Comparison of ENCODE assay signal across 9 cellular contexts in the genomic region with DNA sequence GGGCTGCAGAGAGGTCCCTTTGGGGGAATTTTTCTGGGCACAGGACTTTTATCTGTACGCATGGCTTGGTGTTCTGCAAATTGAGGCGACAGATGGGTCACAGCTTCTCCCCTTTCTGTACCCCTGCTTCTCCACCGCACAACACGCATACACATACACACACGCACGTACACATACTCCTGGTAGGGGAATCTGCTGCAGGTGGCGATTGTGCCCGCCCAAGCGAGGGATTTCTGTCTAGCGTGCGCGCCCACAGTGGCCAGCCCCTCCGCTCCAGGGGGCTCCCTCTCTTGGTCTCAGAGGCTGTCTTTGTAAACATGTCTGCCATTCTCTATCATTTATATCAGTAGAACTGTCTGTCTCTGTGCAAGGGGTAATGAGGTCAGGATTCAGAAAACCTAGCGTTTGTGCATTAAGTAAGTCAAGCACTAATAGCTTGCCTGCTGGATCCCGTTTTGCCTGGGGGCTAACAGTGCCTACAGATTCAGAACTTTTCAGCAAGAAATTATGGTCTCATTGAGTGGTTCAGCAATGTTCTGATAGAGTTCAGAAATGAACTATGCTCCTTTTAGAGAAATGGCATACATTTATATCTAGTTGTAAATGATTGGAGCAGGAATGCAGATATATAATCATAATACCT. TPM values are rescaled to one million over a fixed set of nuclear protein-coding genes. Genes with fewer than 3 reads are reported as not detected.
A peak's percentile ranks its signal among the peaks of the same experiment; 100 is the strongest.
DNase-seq lines count a peak whose midpoint lies in the region; ATAC-seq, FAIRE-seq and TF ChIP-seq lines count a peak whose summit lies in the region.
"Had no signal": no experiment of that assay in that cellular context is flagged by ENCODE, and none has a peak within 500 bp of the region (broad histone marks: within the 10 kb centered on the region; RNA-seq: fewer than 3 reads in every experiment).

No MANE protein-coding gene starts in this region.

- H3K9me3 ChIP-seq in astrocyte (ENCODE audit: insufficient read depth, low read depth, low read length) (no peaks in the 10 kb centered on the region), iPS-18a (ENCODE audit: control insufficient read depth, low read depth, low read length) (no peaks in the 10 kb centered on the region), spleen (no peaks in the 10 kb centered on the region), transverse colon (no peaks in the 10 kb centered on the region)
- H3K9me3 ChIP-seq in naive thymus-derived CD4-positive, alpha-beta T cell (ENCODE audit: control insufficient read depth in 2 of 3, low read length in 3 of 3), result no peaks in the 10 kb centered on the region

- intact Hi-C loops in spleen (cut with DNase I; ENCODE audit: low total_unique reads) (no loop called here), transverse colon (cut with DNase I; ENCODE audit: low total_unique reads) (no loop called here)
- intact Hi-C loops in naive thymus-derived CD4-positive, alpha-beta T cell (cut with micrococcal nuclease), result no loop called here

- FAIRE-seq in astrocyte (lab: Jason Lieb, UNC) (no peak), GM12892 (lab: Jason Lieb, UNC) (no peak)

- H3K9ac ChIP-seq in astrocyte (ENCODE audit: low read length) (peak overlapping the region; percentile 10), iPS-18a (ENCODE audit: low read length) (peak overlapping the region; percentile 64)

- CTCF ChIA-PET in naive thymus-derived CD4-positive, alpha-beta T cell (lab: Charles Lee), result no interaction called here

- no peaks in the 10 kb centered on the region for H4K20me1 ChIP-seq in astrocyte (ENCODE audit: insufficient read depth, low read length)

- no peaks in the 10 kb centered on the region for H3K79me2 ChIP-seq in astrocyte (ENCODE audit: insufficient read depth, low read length)

- H3K4me1 Mint-ChIP-seq in astrocyte (ENCODE audit: low read depth, unreplicated experiment), result peaks cover 5% of the 10 kb centered on the region
- H3K4me1 Mint-ChIP-seq in naive thymus-derived CD4-positive, alpha-beta T cell, result peaks cover 0 to 8% (median 3%) of the 10 kb centered on the region in 7 donors

- no peak for TF ChIP-seq CTCF in astrocyte (IDR thresholded peaks at IDR 0.05; ENCODE audit: insufficient read depth, low read depth, low read length)
- no peak for TF ChIP-seq CTCF in spleen (IDR thresholded peaks at IDR 0.05 in 8 of 11, conservative IDR thresholded peaks at IDR 0.05 in 3 of 11)
- no peak for TF ChIP-seq CTCF in transverse colon (IDR thresholded peaks at IDR 0.05)

- in situ Hi-C loops in transverse colon (cut with MboI; ENCODE audit: low pct_ligation_motif_present in 1 of 4, low pct_unique_long_range_greater_than_20kb in 1 of 4, low sequenced_read_pairs in 3 of 4), result no loop called here

- peak overlapping the region; percentile 81 for H3K4me3 Mint-ChIP-seq in astrocyte (ENCODE audit: unreplicated experiment)
- no peak overlapping the region for H3K4me3 Mint-ChIP-seq in naive thymus-derived CD4-positive, alpha-beta T cell
- H3K4me3 Mint-ChIP-seq: activated B cell treated with CpG ODN at 0.5 μM for 24 hours had no signal

- peaks cover 31% of the 10 kb centered on the region for H3K27me3 ChIP-seq in astrocyte (ENCODE audit: insufficient read depth, low read length)
- H3K27me3 ChIP-seq in iPS-18a (ENCODE audit: control insufficient read depth, insufficient read depth, low read length), result no peaks in the 10 kb centered on the region
- H3K27me3 ChIP-seq in spleen (replicated peaks in 1 of 7), result peaks cover 4 to 71% (median 45%) of the 10 kb centered on the region in 7 donors
- no peaks in the 10 kb centered on the region for H3K27me3 ChIP-seq in naive thymus-derived CD4-positive, alpha-beta T cell (ENCODE audit: control insufficient read depth in 2 of 2, insufficient read depth in 2 of 2, low read length in 2 of 2)
- H3K27me3 ChIP-seq in transverse colon, result peaks cover 82% of the 10 kb centered on the region

- H3K27ac ChIP-seq in astrocyte (ENCODE audit: low read depth, low read length) (no peak overlapping the region), iPS-18a (ENCODE audit: low read length) (peak overlapping the region; percentile 43), spleen (no peak overlapping the region), transverse colon (no peak overlapping the region)
- no peak overlapping the region for H3K27ac ChIP-seq in naive thymus-derived CD4-positive, alpha-beta T cell (ENCODE audit: low read depth, low read length)

- H3K27ac Mint-ChIP-seq in astrocyte (ENCODE audit: unreplicated experiment), result no peak overlapping the region
- no peak overlapping the region for H3K27ac Mint-ChIP-seq in naive thymus-derived CD4-positive, alpha-beta T cell
- H3K27ac Mint-ChIP-seq: activated B cell treated with CpG ODN at 0.5 μM for 24 hours had no signal

- ATAC-seq in HG03354 (IDR thresholded peaks at IDR 0.05; ENCODE audit: poor library complexity, severe bottlenecking, unreplicated experiment) (peak; percentile 18), HG03565 (IDR thresholded peaks at IDR 0.05; ENCODE audit: unreplicated experiment) (no peak)
- ATAC-seq in naive thymus-derived CD4-positive, alpha-beta T cell, result no peak

- TF ChIP-seq POLR2A in spleen (IDR thresholded peaks at IDR 0.05) (no peak), GM12892 (IDR thresholded peaks at IDR 0.05; ENCODE audit: low read depth, low read length) (no peak), transverse colon (IDR thresholded peaks at IDR 0.05) (no peak)

- no peak for TF ChIP-seq EP300 in transverse colon (IDR thresholded peaks at IDR 0.05; ENCODE audit: low read depth)

- peak overlapping the region; percentile 72 for H2AFZ ChIP-seq in astrocyte (ENCODE audit: low read depth, low read length)

- H3K4me3 ChIP-seq in astrocyte (ENCODE audit: insufficient read depth, low read depth, low read length) (peak overlapping the region; percentile 59), iPS-18a (ENCODE audit: low read length) (peak overlapping the region; percentile 86), spleen (peak overlapping the region in 7 of 8 donors; percentile 15 to 54 (median 25)), transverse colon (peak overlapping the region in 2 of 4 donors; percentile 15 to 46)
- no peak overlapping the region for H3K4me3 ChIP-seq in naive thymus-derived CD4-positive, alpha-beta T cell (ENCODE audit: low read length)

- no peaks in the 10 kb centered on the region for H3K36me3 Mint-ChIP-seq in astrocyte (ENCODE audit: low read depth, unreplicated experiment)
- peaks cover 0 to 3% (median 0%) of the 10 kb centered on the region in 5 donors for H3K36me3 Mint-ChIP-seq in naive thymus-derived CD4-positive, alpha-beta T cell

- POLR2A ChIA-PET in naive thymus-derived CD4-positive, alpha-beta T cell (lab: Charles Lee), result no interaction called here

- no peaks in the 10 kb centered on the region for H3K9me3 Mint-ChIP-seq in astrocyte (ENCODE audit: unreplicated experiment)
- peaks cover 0 to 9% (median 0%) of the 10 kb centered on the region in 11 donors for H3K9me3 Mint-ChIP-seq in naive thymus-derived CD4-positive, alpha-beta T cell
- H3K9me3 Mint-ChIP-seq: activated B cell treated with CpG ODN at 0.5 μM for 24 hours had no signal

- DNase-seq in astrocyte (ENCODE audit: low read depth) (no peak), spleen (no peak), GM12892 (ENCODE audit: insufficient read length) (no peak), transverse colon (no peak)
- DNase-seq in naive thymus-derived CD4-positive, alpha-beta T cell, result no peak
- DNase-seq: activated B cell treated with CpG ODN at 0.5 μM for 24 hours had no signal

- peaks cover 29% of the 10 kb centered on the region for H3K27me3 Mint-ChIP-seq in astrocyte (ENCODE audit: low read depth, unreplicated experiment)
- H3K27me3 Mint-ChIP-seq in naive thymus-derived CD4-positive, alpha-beta T cell, result peaks cover 17 to 48% (median 42%) of the 10 kb centered on the region in 5 donors

- WGBS in spleen, 5 donors, result 0 to 6% (median 4%) methylated on average over 7 to 15 of the region's 15 CpGs
- WGBS in transverse colon (ENCODE audit: low coverage in 1 of 2), 2 donors, result 8% methylated on average over 15 of the region's 15 CpGs; no CpG with 5 or more reads in 1 of the 2 donors

- peaks cover 16% of the 10 kb centered on the region for H3K4me1 ChIP-seq in astrocyte (ENCODE audit: insufficient read depth, low read length)
- H3K4me1 ChIP-seq in iPS-18a (ENCODE audit: control insufficient read depth, low read depth, low read length), result peaks cover 38% of the 10 kb centered on the region
- peaks cover 8 to 29% (median 25%) of the 10 kb centered on the region in 6 donors for H3K4me1 ChIP-seq in spleen
- H3K4me1 ChIP-seq in naive thymus-derived CD4-positive, alpha-beta T cell (ENCODE audit: control insufficient read depth in 2 of 2, insufficient read depth in 2 of 2, low read length in 2 of 2), result no peaks in the 10 kb centered on the region
- peaks cover 0 to 26% (median 19%) of the 10 kb centered on the region in 4 donors for H3K4me1 ChIP-seq in transverse colon

- H3K36me3 ChIP-seq in astrocyte (ENCODE audit: insufficient read depth, low read length) (no peaks in the 10 kb centered on the region), iPS-18a (ENCODE audit: control insufficient read depth, low read depth, low read length) (no peaks in the 10 kb centered on the region), spleen (no peaks in the 10 kb centered on the region), transverse colon (no peaks in the 10 kb centered on the region)
- no peaks in the 10 kb centered on the region for H3K36me3 ChIP-seq in naive thymus-derived CD4-positive, alpha-beta T cell (ENCODE audit: control insufficient read depth in 2 of 3, insufficient read depth in 3 of 3, low read length in 3 of 3)

- H3K4me2 ChIP-seq in astrocyte (ENCODE audit: low read length), result peak overlapping the region; percentile 96

RNA-seq across cellular contexts. Expression of a gene that starts 2.2 kb away (rescaled TPM):
- total RNA-seq in astrocyte, result 0.07 and 0.14 TPM in 2 replicates
- under 1 TPM in 5 of 7 donors, not detected in 2; 0.07 to 0.92 (median 0.30) TPM for total RNA-seq in spleen
- under 1 TPM in 1 of 3 donors, not detected in 2; 0.03 TPM for polyA plus RNA-seq in spleen
- 0.32 TPM for polyA plus RNA-seq in GM12892 (2012; ENCODE audit: missing spikeins)
- total RNA-seq in naive thymus-derived CD4-positive, alpha-beta T cell, result not detected
- not detected for polyA plus RNA-seq in naive thymus-derived CD4-positive, alpha-beta T cell
- total RNA-seq in transverse colon, result under 1 TPM in 1 of 4 donors, not detected in 3; 0.16 TPM
- total RNA-seq: activated B cell treated with CpG ODN at 0.5 μM for 24 hours had no signal
